ENCODE assay signal across 8 cellular contexts in genomic region chr7:99143522-99143852, GRCh38. TPM values are rescaled to one million over a fixed set of nuclear protein-coding genes. Genes with fewer than 3 reads are reported as not detected.
DNase-seq lines count a peak whose midpoint lies in the region; ATAC-seq and TF ChIP-seq lines count a peak whose summit lies in the region.

No MANE protein-coding gene starts in this region.

- TF ChIP-seq CTCF in HFFc6 (IDR thresholded peaks at IDR 0.05) (no peak), hepatocyte (IDR thresholded peaks at IDR 0.05; ENCODE audit: poor library complexity) (no peak)

- no peaks in the 10 kb centered on the region for H3K36me3 ChIP-seq in hepatocyte (replicated peaks; ENCODE audit: insufficient read depth, low read depth)
- H3K36me3 ChIP-seq in stomach smooth muscle (ENCODE audit: control insufficient read depth in 2 of 2, insufficient read depth in 2 of 2, low read length in 2 of 2) = no peaks in the 10 kb centered on the region

- POLR2A ChIA-PET in T-cell (lab: Charles Lee) = no interaction called here

- peak overlapping the region; percentile 29 to 76 for H3K9ac ChIP-seq in stomach smooth muscle (ENCODE audit: low read length in 2 of 2)

- H3K4me1 Mint-ChIP-seq in HFFc6 (ENCODE audit: low read depth) (peaks cover 43% of the 10 kb centered on the region), T-cell (peaks cover 38 to 56% (median 45%) of the 10 kb centered on the region in 3 donors)

- peaks cover 25% of the 10 kb centered on the region for H4K20me1 ChIP-seq in hepatocyte (ENCODE audit: insufficient read depth, poor library complexity, severe bottlenecking)

- peak overlapping the region; percentile 98 for H3K27ac ChIP-seq in hepatocyte
- peak overlapping the region; percentile 86 for H3K27ac ChIP-seq in stomach smooth muscle (ENCODE audit: low read length)

- peaks cover 18% of the 10 kb centered on the region for H3K36me3 Mint-ChIP-seq in HFFc6 (ENCODE audit: low read depth)
- peaks cover 3% of the 10 kb centered on the region for H3K36me3 Mint-ChIP-seq in T-cell

- DNase-seq in HFFc6 = no peak
- no peak for DNase-seq in T-cell
- DNase-seq in hepatocyte (ENCODE audit: low spot score) = no peak
- DNase-seq in stimulated activated CD4-positive, alpha-beta T cell treated with anti-CD3 and anti-CD28 coated beads, Interleukin-15, amount 100 ng/mL, for 24 hours = no peak
- DNase-seq in NCI-H82 (lab: John Stamatoyannopoulos, UW) = no peak
- no peak for DNase-seq in HuH-7.5 (ENCODE audit: low spot score)

- H3K9me3 ChIP-seq in hepatocyte (ENCODE audit: low read depth) = no peaks in the 10 kb centered on the region
- H3K9me3 ChIP-seq in stomach smooth muscle (ENCODE audit: control insufficient read depth in 2 of 2, low read length in 2 of 2) = no peaks in the 10 kb centered on the region

- H3K27ac Mint-ChIP-seq in HFFc6 = peak overlapping the region; percentile 73
- no peak overlapping the region for H3K27ac Mint-ChIP-seq in T-cell

- H3K27me3 ChIP-seq in hepatocyte (no peaks in the 10 kb centered on the region), stomach smooth muscle (ENCODE audit: control insufficient read depth in 1 of 2, insufficient read depth in 2 of 2, low read length in 2 of 2) (no peaks in the 10 kb centered on the region)

- H3K4me3 ChIP-seq in hepatocyte (peak overlapping the region; percentile 98), stomach smooth muscle (ENCODE audit: low read length in 2 of 2) (peak overlapping the region; percentile 35 to 74)

- ATAC-seq in GM18520 (IDR thresholded peaks at IDR 0.05; ENCODE audit: unreplicated experiment) = peak; percentile 17
- peak in 2 of 4 experiments; percentile 15 to 58 for ATAC-seq in T-cell (replicated peaks in 1 of 4)

- H3K79me2 ChIP-seq in hepatocyte = peaks cover 38% of the 10 kb centered on the region

- WGBS in hepatocyte (ENCODE audit: low lambda C conversion rate, missing lambda C conversion rate) = no CpG with 5 or more reads among the region's 46 CpGs

- no peaks in the 10 kb centered on the region; the same call in none of the 2 replicates for H3K27me3 Mint-ChIP-seq in HFFc6 (ENCODE audit: insufficient read depth)
- peaks cover 4 to 5% of the 10 kb centered on the region in 2 donors for H3K27me3 Mint-ChIP-seq in T-cell

- H3K4me1 ChIP-seq in hepatocyte (ENCODE audit: insufficient read depth) (peaks cover 14% of the 10 kb centered on the region), stomach smooth muscle (ENCODE audit: control insufficient read depth, insufficient read depth, low read length) (peaks cover 10% of the 10 kb centered on the region)

- H3K4me3 Mint-ChIP-seq in HFFc6 (peak overlapping the region; percentile 97), T-cell (peak overlapping the region; percentile 85 to 90 (median 89))

- CTCF ChIA-PET in T-cell (lab: Charles Lee) = interaction anchor here in 1 of 2 donors (0.6 kb wide), 1 partner anchor 187 kb away, joined by 3 read pairs; no protein-coding TSS in a partner anchor

- H3K9me2 ChIP-seq in hepatocyte (replicated peaks; ENCODE audit: insufficient read depth) = no peaks in the 10 kb centered on the region

- no peaks in the 10 kb centered on the region for H3K9me3 Mint-ChIP-seq in HFFc6
- H3K9me3 Mint-ChIP-seq in T-cell = no peaks in the 10 kb centered on the region

- peak overlapping the region; percentile 71 for H2AFZ ChIP-seq in hepatocyte

- H3K4me2 ChIP-seq in hepatocyte = peak overlapping the region; percentile 86

RNA-seq across cellular contexts. Expression of gene SMURF1, which starts 0.4 kb away (rescaled TPM):
- 10 to 100 TPM; 17.8 to 23.4 (median 21.3) TPM for total RNA-seq in HFFc6 (2021; fragmentation: NEBNext Ultra II Directional; extraction: Animal tissue kit (Norgen Biotek cat#: 25700))
- total RNA-seq in T-cell (10 to 100 TPM; 21.6 to 26.4 (median 22.7) TPM), hepatocyte (20.2 and 21.7 TPM in 2 replicates)
- 12.4 and 13.4 TPM in 2 replicates for polyA plus RNA-seq in hepatocyte
